Comparison of ENCODE assay signal across 21 cellular contexts in genomic region chr4:61379406-61379805, GRCh38.
"Had no signal": no experiment of that assay in that cellular context is flagged by ENCODE, and none has a peak within 500 bp of the region (broad histone marks: within the 10 kb centered on the region; RNA-seq: fewer than 3 reads in every experiment).

No MANE protein-coding gene starts in this region.

- H3K4me3 ChIP-seq: left ventricle myocardium inferior, lung, mucosa of descending colon, ovary, right atrium auricular region, right lobe of liver, smooth muscle cell, tibial nerve, uterus had no signal

- H3K36me3 ChIP-seq: left ventricle myocardium inferior, ovary, right atrium auricular region, right lobe of liver, tibial nerve, uterus had no signal

- H3K4me1 ChIP-seq: right lobe of liver, uterus had no signal

- ATAC-seq: mucosa of descending colon; naive thymus-derived CD4-positive, alpha-beta T cell; natural killer cell treated with Interleukin-12 subunit alpha and Interleukin-12 subunit beta and Interleukin-15 and Interleukin-18, amount 100 ng/mL, for 72 hours; right lobe of liver; stimulated activated memory B cell treated with anti-CD40 and anti-IgM and Interleukin-4, amounts not matched to agents 10 μg/mL and 1 μg/mL and 100 μg/mL, for 72 hours; stimulated activated naive CD8-positive, alpha-beta T cell treated with anti-CD3 and anti-CD28 coated beads, Interleukin-15, amount 100 ng/mL, for 72 hours had no signal

- H3K27ac ChIP-seq: left ventricle myocardium inferior, ovary, right atrium auricular region, right lobe of liver, tibial nerve, uterus had no signal

- DNase-seq: islet precursor cell; left ventricle myocardium inferior; midbrain; mucosa of descending colon; naive thymus-derived CD4-positive, alpha-beta T cell; ovary; right lobe of liver; stimulated activated CD4-positive, alpha-beta T cell treated with anti-CD3 and anti-CD28 coated beads, Interleukin-1b, Interleukin-23, amount 100 ng/mL, for 48 hours; stimulated activated CD4-positive, alpha-beta T cell treated with anti-CD3 and anti-CD28 coated beads, Interleukin-2, amount 100 ng/mL, for 48 hours; stimulated activated CD4-positive, alpha-beta T cell treated with anti-CD3 and anti-CD28 coated beads, Interleukin-4, amount 100 ng/mL, for 4 hours; stimulated activated CD8-positive, alpha-beta memory T cell treated with anti-CD3 and anti-CD28 coated beads, Interleukin-4, amount 100 ng/mL, for 48 hours; stimulated activated naive CD4-positive, alpha-beta T cell treated with Interleukin-2 at 50 U/mL for 16 hours; stimulated activated naive CD8-positive, alpha-beta T cell treated with anti-CD3 and anti-CD28 coated beads, Interleukin-15, amount 100 ng/mL, for 72 hours; substantia nigra; uterus had no signal

- H3K27me3 ChIP-seq: ovary, right atrium auricular region, right lobe of liver, tibial nerve, uterus had no signal
